Comparison of ENCODE assay signal across 27 cellular contexts in the genomic region with DNA sequence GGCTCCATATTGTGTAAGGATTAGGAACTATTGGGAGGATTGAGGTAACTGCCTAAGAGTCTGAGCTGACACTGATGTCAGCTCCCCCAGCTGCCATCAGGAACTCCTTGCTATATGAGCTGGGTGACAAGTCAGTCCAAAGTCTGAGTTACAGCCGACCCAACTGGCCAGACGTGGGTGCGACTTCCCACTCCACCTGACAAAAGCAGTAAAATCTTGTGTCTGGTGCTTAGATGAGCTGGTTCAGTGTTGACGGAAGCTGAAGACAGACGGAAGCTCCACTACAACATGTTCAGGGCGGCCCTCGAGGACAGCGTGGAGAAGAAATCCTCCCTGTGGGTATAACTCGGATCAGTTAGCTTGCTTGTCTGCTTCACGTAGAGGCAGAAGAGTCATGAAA. TPM values are rescaled to one million over a fixed set of nuclear protein-coding genes. Genes with fewer than 3 reads are reported as not detected.
"Had no signal": no experiment of that assay in that cellular context is flagged by ENCODE, and none has a peak within 500 bp of the region (broad histone marks: within the 10 kb centered on the region; RNA-seq: fewer than 3 reads in every experiment).

No MANE protein-coding gene starts in this region.

- H3K27ac ChIP-seq: foreskin keratinocyte, pancreas, psoas muscle, tibial nerve, uterus had no signal

- H3K27me3 ChIP-seq: pancreas had no signal

- DNase-seq: activated CD4-positive, alpha-beta T cell treated with anti-CD3 and anti-CD28 coated beads, Interleukin-2, amount 10 ng/mL, durations not matched to agents 7 days and 5 days; activated CD8-positive, alpha-beta memory T cell treated with anti-CD3 and anti-CD28 coated beads, Interleukin-2, amount 10 ng/mL, durations not matched to agents 7 days and 5 days; activated CD8-positive, alpha-beta T cell treated with anti-CD3 and anti-CD28 coated beads for 36 hours; activated gamma-delta T cell; activated T-cell treated with anti-CD3 and anti-CD28 coated beads for 4 hours; effector CD8-positive, alpha-beta T cell; erythroblast; foreskin keratinocyte; immature natural killer cell; kidney glomerular epithelial cell; left ventricle myocardium superior; mammary epithelial cell; pancreas; psoas muscle; right cardiac atrium; stimulated activated CD4-positive, alpha-beta T cell treated with anti-CD3 and anti-CD28 coated beads, Interleukin-1b, Interleukin-23, amount 100 ng/mL, for 48 hours; stimulated activated naive CD8-positive, alpha-beta T cell treated with anti-CD3 and anti-CD28 coated beads, Interleukin-15, amount 100 ng/mL, for 72 hours; T-helper 17 cell; uterus had no signal

- H3K36me3 Mint-ChIP-seq: activated naive CD4-positive, alpha-beta T cell treated with anti-CD3 and anti-CD28 coated beads, Interleukin-2, amount 50 U/mL, for 24 hours; immature natural killer cell; stimulated activated effector memory CD8-positive, alpha-beta T cell treated with anti-CD3 and anti-CD28 coated beads, Interleukin-12 subunit alpha, Interleukin-12 subunit beta, amount 100 ng/mL, for 72 hours had no signal

- H3K36me3 ChIP-seq: pancreas, tibial nerve, uterus had no signal

- ATAC-seq: activated CD8-positive, alpha-beta memory T cell treated with anti-CD3 and anti-CD28 coated beads, Interleukin-2, amount 10 ng/mL, durations not matched to agents 7 days and 5 days; activated CD8-positive, alpha-beta T cell treated with anti-CD3 and anti-CD28 coated beads for 36 hours; foreskin keratinocyte; left ventricle myocardium superior; pancreas; psoas muscle; right cardiac atrium; stimulated activated effector memory CD8-positive, alpha-beta T cell treated with anti-CD3 and anti-CD28 coated beads, Interleukin-12 subunit alpha, Interleukin-12 subunit beta, amount 100 ng/mL, for 72 hours; stimulated activated naive CD8-positive, alpha-beta T cell treated with anti-CD3 and anti-CD28 coated beads, Interleukin-15, amount 100 ng/mL, for 72 hours; T-helper 17 cell had no signal

- H3K4me1 ChIP-seq: foreskin keratinocyte had no signal

- H3K9me3 Mint-ChIP-seq: activated CD4-positive, alpha-beta T cell treated with anti-CD3 and anti-CD28 coated beads, Interleukin-2, amount 10 ng/mL, durations not matched to agents 7 days and 5 days; activated CD8-positive, alpha-beta T cell treated with anti-CD3 and anti-CD28 coated beads for 36 hours; activated naive CD4-positive, alpha-beta T cell treated with anti-CD3 and anti-CD28 coated beads, Interleukin-2, amount 50 U/mL, for 24 hours; activated T-helper 1 cell treated with anti-CD3 and anti-CD28 coated beads, Interleukin-12 subunit alpha, Interleukin-12 subunit beta, Interleukin-2, Interleukin-4 antibody, amounts not matched to agents 30 ng/mL and 10 ng/mL and 1 ng/mL, durations not matched to agents 14 hours and 24 hours and 36 hours; immature natural killer cell; stimulated activated effector memory CD8-positive, alpha-beta T cell treated with anti-CD3 and anti-CD28 coated beads, Interleukin-12 subunit alpha, Interleukin-12 subunit beta, amount 100 ng/mL, for 72 hours; stimulated activated naive CD8-positive, alpha-beta T cell treated with anti-CD3 and anti-CD28 coated beads, Interleukin-15, amount 100 ng/mL, for 72 hours had no signal

- H3K4me3 Mint-ChIP-seq: activated CD4-positive, alpha-beta T cell treated with anti-CD3 and anti-CD28 coated beads, Interleukin-2, amount 10 ng/mL, durations not matched to agents 7 days and 5 days; activated CD8-positive, alpha-beta memory T cell treated with anti-CD3 and anti-CD28 coated beads, Interleukin-2, amount 10 ng/mL, durations not matched to agents 7 days and 5 days; activated CD8-positive, alpha-beta T cell treated with anti-CD3 and anti-CD28 coated beads for 36 hours; activated naive CD4-positive, alpha-beta T cell treated with anti-CD3 and anti-CD28 coated beads, Interleukin-2, amount 50 U/mL, for 24 hours; activated T-helper 1 cell treated with anti-CD3 and anti-CD28 coated beads, Interleukin-12 subunit alpha, Interleukin-12 subunit beta, Interleukin-2, Interleukin-4 antibody, amounts not matched to agents 30 ng/mL and 10 ng/mL and 1 ng/mL, durations not matched to agents 14 hours and 24 hours and 36 hours; dendritic cell treated with granulocyte-macrophage colony-stimulating factor and Interleukin-4, amounts not matched to agents 40 ng/mL and 50 ng/mL, for 4 days; immature natural killer cell; mesothelial cell of epicardium; nephron; stimulated activated effector memory CD8-positive, alpha-beta T cell treated with anti-CD3 and anti-CD28 coated beads, Interleukin-12 subunit alpha, Interleukin-12 subunit beta, amount 100 ng/mL, for 72 hours; stimulated activated naive CD8-positive, alpha-beta T cell treated with anti-CD3 and anti-CD28 coated beads, Interleukin-15, amount 100 ng/mL, for 72 hours had no signal

- H3K9me3 ChIP-seq: pancreas, psoas muscle, uterus had no signal

- H3K4me1 Mint-ChIP-seq: activated CD8-positive, alpha-beta memory T cell treated with anti-CD3 and anti-CD28 coated beads, Interleukin-2, amount 10 ng/mL, durations not matched to agents 7 days and 5 days; stimulated activated effector memory CD8-positive, alpha-beta T cell treated with anti-CD3 and anti-CD28 coated beads, Interleukin-12 subunit alpha, Interleukin-12 subunit beta, amount 100 ng/mL, for 72 hours had no signal

- FAIRE-seq: pancreas had no signal

- H3K27ac Mint-ChIP-seq: activated CD4-positive, alpha-beta T cell treated with anti-CD3 and anti-CD28 coated beads, Interleukin-2, amount 10 ng/mL, durations not matched to agents 7 days and 5 days; activated CD8-positive, alpha-beta memory T cell treated with anti-CD3 and anti-CD28 coated beads, Interleukin-2, amount 10 ng/mL, durations not matched to agents 7 days and 5 days; activated CD8-positive, alpha-beta T cell treated with anti-CD3 and anti-CD28 coated beads for 36 hours; activated naive CD4-positive, alpha-beta T cell treated with anti-CD3 and anti-CD28 coated beads, Interleukin-2, amount 50 U/mL, for 24 hours; activated T-helper 1 cell treated with anti-CD3 and anti-CD28 coated beads, Interleukin-12 subunit alpha, Interleukin-12 subunit beta, Interleukin-2, Interleukin-4 antibody, amounts not matched to agents 30 ng/mL and 10 ng/mL and 1 ng/mL, durations not matched to agents 14 hours and 24 hours and 36 hours; dendritic cell treated with granulocyte-macrophage colony-stimulating factor and Interleukin-4, amounts not matched to agents 40 ng/mL and 50 ng/mL, for 4 days; immature natural killer cell; mesothelial cell of epicardium; nephron; stimulated activated effector memory CD8-positive, alpha-beta T cell treated with anti-CD3 and anti-CD28 coated beads, Interleukin-12 subunit alpha, Interleukin-12 subunit beta, amount 100 ng/mL, for 72 hours; stimulated activated naive CD8-positive, alpha-beta T cell treated with anti-CD3 and anti-CD28 coated beads, Interleukin-15, amount 100 ng/mL, for 72 hours; T-helper 17 cell had no signal

- H3K4me3 ChIP-seq: pancreas, psoas muscle, tibial nerve, uterus had no signal

RNA-seq across cellular contexts. Expression of a gene that starts 22.8 kb away (rescaled TPM):
- total RNA-seq: foreskin keratinocyte, glomerular endothelial cell, T-helper 17 cell had no signal
- polyA plus RNA-seq: immature natural killer cell had no signal
